ENCODE assay signal across 8 cellular contexts in the genomic region with DNA sequence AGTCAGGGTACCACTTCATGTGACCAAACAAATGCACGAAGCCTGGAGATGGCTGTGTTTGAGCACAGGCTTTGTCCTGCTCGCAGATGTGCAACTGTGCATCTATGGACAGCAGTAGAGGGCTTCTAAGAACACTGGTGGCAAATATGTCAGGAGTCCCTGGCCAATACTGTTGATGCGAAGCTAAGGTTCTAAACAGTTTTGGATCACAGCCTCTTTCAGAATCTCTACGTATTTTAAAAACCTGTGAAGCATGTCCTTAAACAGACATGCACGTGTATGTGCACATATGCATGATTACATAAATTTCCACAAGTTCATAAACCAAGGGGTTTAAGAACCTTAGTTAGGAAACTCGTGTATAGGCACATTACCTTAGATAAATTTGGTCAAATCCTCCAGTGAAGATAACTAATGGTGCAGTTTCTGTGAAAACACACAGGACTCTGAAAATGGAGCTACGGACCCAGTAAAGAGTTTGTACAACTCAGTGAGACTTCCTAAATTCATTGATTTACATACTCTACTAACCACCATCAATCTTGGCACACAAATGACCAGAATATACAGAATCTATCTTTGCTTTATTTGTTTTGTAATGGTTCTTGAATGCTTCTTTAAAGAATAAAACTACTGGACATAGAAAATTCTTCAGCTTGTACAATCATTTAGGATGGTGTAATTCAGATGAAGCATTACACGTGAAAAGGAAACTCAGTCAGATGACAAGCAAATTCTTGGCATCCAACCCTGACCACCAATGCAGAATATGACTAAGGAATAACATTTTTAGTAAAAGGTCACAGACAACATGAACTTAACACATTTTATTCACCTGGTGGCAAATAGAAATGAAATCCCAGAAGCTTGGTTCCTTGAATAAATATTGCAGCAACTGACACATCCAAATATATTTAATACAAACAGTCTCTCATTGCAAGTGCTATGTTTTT. TPM values are rescaled to one million over a fixed set of nuclear protein-coding genes. Genes with fewer than 3 reads are reported as not detected.
A peak's percentile ranks its signal among the peaks of the same experiment; 100 is the strongest.
DNase-seq lines count a peak whose midpoint lies in the region; ATAC-seq and TF ChIP-seq lines count a peak whose summit lies in the region.

No MANE protein-coding gene starts in this region.

- H3K36me3 Mint-ChIP-seq in stimulated activated naive B cell treated with anti-CD40 and anti-IgM and Interleukin-4, amounts not matched to agents 10 μg/mL and 1 μg/mL and 100 μg/mL, for 72 hours, result peaks cover 2 to 4% of the 10 kb centered on the region in 2 donors

- H3K9me3 Mint-ChIP-seq in stimulated activated naive B cell treated with anti-CD40 and anti-IgM and Interleukin-4, amounts not matched to agents 10 μg/mL and 1 μg/mL and 100 μg/mL, for 72 hours, result no peaks in the 10 kb centered on the region

- no peaks in the 10 kb centered on the region for H3K27me3 Mint-ChIP-seq in stimulated activated naive B cell treated with anti-CD40 and anti-IgM and Interleukin-4, amounts not matched to agents 10 μg/mL and 1 μg/mL and 100 μg/mL, for 72 hours

- peak; percentile 62 for DNase-seq in AG09309 (ENCODE audit: low read depth)
- DNase-seq in amniotic epithelial cell (ENCODE audit: low read depth), result peak; percentile 87
- peak; percentile 8 for DNase-seq in stimulated activated naive B cell treated with anti-CD40 and anti-IgM and Interleukin-4, amounts not matched to agents 10 μg/mL and 1 μg/mL and 100 μg/mL, for 72 hours
- no peak for DNase-seq in SKM-1 treated with dmso at 0.1 percent for 144 hours (lab: John Stamatoyannopoulos, UW; ENCODE audit: unreplicated experiment)
- DNase-seq in iPS-NIHi7 (ENCODE audit: extremely low spot score), result no peak
- DNase-seq in left lobe of liver (ENCODE audit: low spot score), result no peak

- no peak overlapping the region for H3K4me3 ChIP-seq in AG09309 (ENCODE audit: control insufficient read depth, low read depth, low read length)

- no peak for TF ChIP-seq CTCF in AG09309 (IDR thresholded peaks at IDR 0.05; ENCODE audit: control insufficient read depth, insufficient read depth, low read depth, low read length, missing control alignments)

- peak overlapping the region; percentile 26 to 70 for H3K4me3 Mint-ChIP-seq in stimulated activated naive B cell treated with anti-CD40 and anti-IgM and Interleukin-4, amounts not matched to agents 10 μg/mL and 1 μg/mL and 100 μg/mL, for 72 hours

- H3K27ac Mint-ChIP-seq in stimulated activated naive B cell treated with anti-CD40 and anti-IgM and Interleukin-4, amounts not matched to agents 10 μg/mL and 1 μg/mL and 100 μg/mL, for 72 hours, result peak overlapping the region; percentile 68

- ATAC-seq in GM19025 (IDR thresholded peaks at IDR 0.05; ENCODE audit: low read depth, unreplicated experiment), result peak; percentile 46
- peak; percentile 56 for ATAC-seq in HG03159 (IDR thresholded peaks at IDR 0.05; ENCODE audit: unreplicated experiment)
- ATAC-seq in stimulated activated naive B cell treated with anti-CD40 and anti-IgM and Interleukin-4, amounts not matched to agents 10 μg/mL and 1 μg/mL and 100 μg/mL, for 72 hours (replicated peaks), result peak; percentile 79 to 82
- no peak for ATAC-seq in left lobe of liver

- peaks cover 45 to 81% of the 10 kb centered on the region in 2 donors for H3K4me1 Mint-ChIP-seq in stimulated activated naive B cell treated with anti-CD40 and anti-IgM and Interleukin-4, amounts not matched to agents 10 μg/mL and 1 μg/mL and 100 μg/mL, for 72 hours

RNA-seq across cellular contexts. Expression of a gene that starts 27.4 kb away (rescaled TPM):
- not detected for total RNA-seq in left lobe of liver

Comparison
In these comparisons a context has a peak if more than half of its experiments do, and no peak if none do; other contexts are left out.
1. DNase-seq: peak in AG09309 (single experiment), amniotic epithelial cell (single experiment) and stimulated activated naive B cell treated with anti-CD40 and anti-IgM and Interleukin-4, amounts not matched to agents 10 μg/mL and 1 μg/mL and 100 μg/mL, for 72 hours (single experiment); none in SKM-1 treated with dmso at 0.1 percent for 144 hours (single experiment), iPS-NIHi7 (single experiment) and left lobe of liver (single experiment).